In the genomic region with DNA sequence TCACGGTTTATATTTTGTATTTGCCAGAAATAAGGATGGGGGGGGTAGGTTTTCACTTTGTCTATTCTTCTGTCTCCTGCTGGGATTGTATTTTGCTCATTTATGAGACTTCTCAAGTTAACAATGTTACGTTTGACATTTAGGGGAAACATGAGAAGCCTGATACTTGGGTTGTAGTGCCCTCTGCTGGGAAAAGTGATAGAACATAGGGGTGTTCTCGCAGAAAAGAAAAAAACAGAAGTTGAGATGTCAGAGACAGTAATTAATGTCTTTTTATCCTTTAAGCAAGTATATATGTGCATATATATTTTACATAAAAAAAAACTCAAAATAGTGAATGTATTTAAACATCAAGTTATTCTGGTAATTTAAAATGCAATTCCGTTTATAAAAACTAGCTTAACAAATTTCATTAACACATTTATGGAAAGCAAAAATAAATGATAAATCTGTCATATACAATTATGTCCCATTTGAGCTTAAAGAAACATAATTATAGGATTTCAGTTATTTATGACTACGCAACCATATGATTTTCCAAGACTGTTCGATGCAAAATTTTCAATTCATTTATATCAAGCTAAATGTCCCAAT, we compare ENCODE assay signal across 9 cellular contexts. TPM values are rescaled to one million over a fixed set of nuclear protein-coding genes. Genes with fewer than 3 reads are reported as not detected.
DNase-seq lines count a peak whose midpoint lies in the region; ATAC-seq and TF ChIP-seq lines count a peak whose summit lies in the region.
"Had no signal": no experiment of that assay in that cellular context is flagged by ENCODE, and none has a peak within 500 bp of the region (broad histone marks: within the 10 kb centered on the region; RNA-seq: fewer than 3 reads in every experiment).

No MANE protein-coding gene starts in this region.

- no peaks in the 10 kb centered on the region for H3K4me1 Mint-ChIP-seq in effector memory CD8-positive, alpha-beta T cell (ENCODE audit: low read depth in 2 of 2)
- peaks cover 0 to 4% (median 0%) of the 10 kb centered on the region in 7 donors for H3K4me1 Mint-ChIP-seq in naive thymus-derived CD4-positive, alpha-beta T cell

- H3K27me3 ChIP-seq in H7 (ENCODE audit: control insufficient read depth, insufficient read depth, low read length) (no peaks in the 10 kb centered on the region), MG63 (no peaks in the 10 kb centered on the region), RWPE2 (ENCODE audit: insufficient read depth, poor library complexity, severe bottlenecking) (no peaks in the 10 kb centered on the region)
- H3K27me3 ChIP-seq in naive thymus-derived CD4-positive, alpha-beta T cell (ENCODE audit: control insufficient read depth in 2 of 2, insufficient read depth in 2 of 2, low read length in 2 of 2) = no peaks in the 10 kb centered on the region

- TF ChIP-seq CTCF in RWPE2 (IDR thresholded peaks at IDR 0.05; ENCODE audit: poor library complexity, severe bottlenecking) = peak; percentile 91

- no peaks in the 10 kb centered on the region for H3K9me3 ChIP-seq in MG63
- H3K9me3 ChIP-seq in RWPE2 (ENCODE audit: severe bottlenecking) = no peaks in the 10 kb centered on the region
- no peaks in the 10 kb centered on the region for H3K9me3 ChIP-seq in naive thymus-derived CD4-positive, alpha-beta T cell (ENCODE audit: control insufficient read depth in 2 of 3, low read length in 3 of 3)
- H3K9me3 ChIP-seq: mucosa of descending colon had no signal

- H3K36me3 ChIP-seq in H7 (replicated peaks; ENCODE audit: control insufficient read depth, insufficient read depth, low read length) = no peaks in the 10 kb centered on the region; the same call in 1 of the 2 replicates
- no peaks in the 10 kb centered on the region for H3K36me3 ChIP-seq in MG63
- H3K36me3 ChIP-seq in RWPE2 (ENCODE audit: low read depth) = no peaks in the 10 kb centered on the region
- H3K36me3 ChIP-seq in naive thymus-derived CD4-positive, alpha-beta T cell (ENCODE audit: control insufficient read depth in 2 of 3, insufficient read depth in 3 of 3, low read length in 3 of 3) = no peaks in the 10 kb centered on the region

- no peaks in the 10 kb centered on the region for H3K36me3 Mint-ChIP-seq in effector memory CD8-positive, alpha-beta T cell (ENCODE audit: insufficient read depth)
- no peaks in the 10 kb centered on the region for H3K36me3 Mint-ChIP-seq in naive thymus-derived CD4-positive, alpha-beta T cell

- peaks cover 3% of the 10 kb centered on the region for H3K4me1 ChIP-seq in RWPE2 (ENCODE audit: insufficient read depth, poor library complexity, severe bottlenecking)
- H3K4me1 ChIP-seq in naive thymus-derived CD4-positive, alpha-beta T cell (ENCODE audit: control insufficient read depth in 2 of 2, insufficient read depth in 2 of 2, low read length in 2 of 2) = no peaks in the 10 kb centered on the region

- POLR2A ChIA-PET in naive thymus-derived CD4-positive, alpha-beta T cell (lab: Charles Lee) = no interaction called here

- H3K27ac Mint-ChIP-seq in effector memory CD8-positive, alpha-beta T cell = no peak overlapping the region
- no peak overlapping the region for H3K27ac Mint-ChIP-seq in naive thymus-derived CD4-positive, alpha-beta T cell

- H3K4me3 Mint-ChIP-seq in effector memory CD8-positive, alpha-beta T cell = no peak overlapping the region
- no peak overlapping the region for H3K4me3 Mint-ChIP-seq in naive thymus-derived CD4-positive, alpha-beta T cell

- peaks cover 0 to 10% of the 10 kb centered on the region in 2 donors for H3K27me3 Mint-ChIP-seq in effector memory CD8-positive, alpha-beta T cell
- H3K27me3 Mint-ChIP-seq in naive thymus-derived CD4-positive, alpha-beta T cell = peaks cover 5 to 20% (median 12%) of the 10 kb centered on the region in 5 donors

- peak in 2 of 3 donors; percentile 14 to 43 for DNase-seq in stimulated activated CD4-positive, alpha-beta T cell treated with anti-CD3 and anti-CD28 coated beads, Interleukin-12 subunit alpha, Interleukin-12 subunit beta, amount 100 ng/mL, for 48 hours (ENCODE audit: low read depth in 2 of 3, low spot score in 1 of 3)
- DNase-seq in stimulated activated CD4-positive, alpha-beta T cell treated with anti-CD3 and anti-CD28 coated beads, Interleukin-4, amount 100 ng/mL, for 4 hours = no peak
- peak; percentile 35 for DNase-seq in H7
- DNase-seq in MG63 = peak; percentile 1
- DNase-seq in RWPE2 (ENCODE audit: low spot score) = no peak
- peak in 2 of 3 experiments; percentile 13 to 16 for DNase-seq in effector memory CD8-positive, alpha-beta T cell
- DNase-seq in naive thymus-derived CD4-positive, alpha-beta T cell = peak in 6 of 9 donors; percentile 17 to 31 (median 22)
- DNase-seq in NK-92 treated with Interleukin-12 subunit alpha and Interleukin-12 subunit beta, amount 100 ng/mL, for 24 hours (lab: John Stamatoyannopoulos, UW) = no peak

- H3K4me3 ChIP-seq in H7 (ENCODE audit: insufficient read depth, low read depth, low read length) (no peak overlapping the region), MG63 (no peak overlapping the region), RWPE2 (ENCODE audit: severe bottlenecking) (no peak overlapping the region)
- H3K4me3 ChIP-seq in naive thymus-derived CD4-positive, alpha-beta T cell (ENCODE audit: low read length) = no peak overlapping the region
- H3K4me3 ChIP-seq: mucosa of descending colon had no signal

- intact Hi-C loops in naive thymus-derived CD4-positive, alpha-beta T cell (cut with micrococcal nuclease) = loop anchor here (1.0 to 5.0 kb wide), 6 partner anchors 187 to 1088 kb away; no protein-coding TSS in a partner anchor

- peak; percentile 59; the same call in 2 of the 3 replicates for ATAC-seq in RWPE2 (ENCODE audit: low read depth)
- ATAC-seq in effector memory CD8-positive, alpha-beta T cell (replicated peaks) = no peak
- no peak for ATAC-seq in naive thymus-derived CD4-positive, alpha-beta T cell
- ATAC-seq: mucosa of descending colon had no signal

- CTCF ChIA-PET in naive thymus-derived CD4-positive, alpha-beta T cell (lab: Charles Lee) = no interaction called here

- no peak overlapping the region for H3K27ac ChIP-seq in RWPE2 (ENCODE audit: poor library complexity, severe bottlenecking)
- H3K27ac ChIP-seq in naive thymus-derived CD4-positive, alpha-beta T cell (ENCODE audit: low read depth, low read length) = no peak overlapping the region

- H3K9me3 Mint-ChIP-seq in effector memory CD8-positive, alpha-beta T cell = no peaks in the 10 kb centered on the region
- no peaks in the 10 kb centered on the region for H3K9me3 Mint-ChIP-seq in naive thymus-derived CD4-positive, alpha-beta T cell

RNA-seq across cellular contexts. Expression of gene TMPRSS11F, which starts 46.0 kb away (rescaled TPM):
- not detected in 2 replicates for total RNA-seq in H7 (2014; rRNA removed; shearing (Covaris generic))
- total RNA-seq in MG63 (2014; rRNA removed; shearing (Covaris generic); ENCODE audit: low replicate concordance) = not detected in 2 replicates
- not detected for total RNA-seq in naive thymus-derived CD4-positive, alpha-beta T cell
- polyA plus RNA-seq in naive thymus-derived CD4-positive, alpha-beta T cell = not detected
- total RNA-seq: mucosa of descending colon had no signal

Comparison
In these comparisons a context has a peak if more than half of its experiments do, and no peak if none do; other contexts are left out.
1. DNase-seq: peak in stimulated activated CD4-positive, alpha-beta T cell treated with anti-CD3 and anti-CD28 coated beads, Interleukin-12 subunit alpha, Interleukin-12 subunit beta, amount 100 ng/mL, for 48 hours (2 of 3), H7 (single experiment), MG63 (single experiment), effector memory CD8-positive, alpha-beta T cell (2 of 3) and naive thymus-derived CD4-positive, alpha-beta T cell (6 of 9); none in stimulated activated CD4-positive, alpha-beta T cell treated with anti-CD3 and anti-CD28 coated beads, Interleukin-4, amount 100 ng/mL, for 4 hours (0 of 2), RWPE2 (single experiment) and NK-92 treated with Interleukin-12 subunit alpha and Interleukin-12 subunit beta, amount 100 ng/mL, for 24 hours (single experiment).